Comparison of ENCODE assay signal across 19 cellular contexts in the genomic region with DNA sequence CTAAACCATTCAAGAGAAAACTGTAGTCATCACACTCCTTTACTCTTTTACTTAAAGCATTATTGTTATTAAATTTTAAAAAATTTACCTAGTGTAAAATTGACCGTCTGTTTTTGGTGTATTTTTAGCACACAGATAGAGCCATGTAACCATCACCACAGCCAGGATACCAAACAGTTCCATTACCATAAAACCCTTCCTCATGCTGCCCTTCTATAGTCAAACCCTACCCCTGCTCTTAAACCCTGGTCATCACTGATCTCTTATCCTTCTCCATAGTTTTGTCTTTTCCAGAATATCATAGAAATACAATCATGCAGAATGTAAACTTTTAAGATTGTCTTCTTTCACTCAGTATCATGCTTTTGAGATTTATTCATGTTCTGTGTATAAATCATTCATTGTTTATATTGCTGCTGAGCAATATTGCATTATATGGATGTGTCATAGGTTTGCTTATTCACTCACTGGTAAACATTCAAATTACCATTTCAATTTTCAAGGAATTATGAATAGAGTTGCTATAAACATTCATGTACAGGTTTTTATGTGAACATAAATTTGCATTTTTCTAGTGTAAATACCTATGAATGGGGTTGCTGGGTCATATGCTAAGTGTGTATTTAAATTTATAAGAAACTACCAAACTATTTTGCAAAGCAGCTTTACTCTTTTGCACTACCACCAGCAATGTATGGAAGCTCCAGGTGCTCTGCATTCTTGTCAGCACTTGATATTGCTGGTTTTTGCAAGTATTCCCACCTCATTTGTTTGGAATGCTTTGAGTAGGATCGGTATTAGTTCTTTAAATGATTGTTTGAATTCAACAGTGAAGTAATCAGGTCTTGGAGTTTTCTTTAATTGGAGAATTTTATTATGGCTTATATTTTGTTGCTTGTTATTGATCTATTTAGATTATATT.
"Had no signal": no experiment of that assay in that cellular context is flagged by ENCODE, and none has a peak within 500 bp of the region (broad histone marks: within the 10 kb centered on the region; RNA-seq: fewer than 3 reads in every experiment).

No MANE protein-coding gene starts in this region.

- H3K36me3 ChIP-seq: brain microvascular endothelial cell, esophagus squamous epithelium, left lung, ovary, tibial nerve, vagina had no signal

- ATAC-seq: left lung; naive thymus-derived CD8-positive, alpha-beta T cell; psoas muscle; right cardiac atrium; stimulated activated naive CD8-positive, alpha-beta T cell treated with anti-CD3 and anti-CD28 coated beads, Interleukin-15, Interleukin-2, amounts not matched to agents 100 U/mL and 50 U/mL, for 24 hours had no signal

- DNase-seq: activated CD4-positive, alpha-beta T cell treated with anti-CD3 and anti-CD28 coated beads, Interleukin-2, amount 50 U/mL, for 4 hours; activated naive CD8-positive, alpha-beta T cell treated with anti-CD3 and anti-CD28 coated beads, Interleukin-2, amount 10 ng/mL, durations not matched to agents 7 days and 5 days; aorta; brain microvascular endothelial cell; effector CD8-positive, alpha-beta T cell; esophagus squamous epithelium; foreskin melanocyte; glutamatergic neuron; hippocampal formation; kidney; left lung; naive thymus-derived CD8-positive, alpha-beta T cell; ovary; psoas muscle; right cardiac atrium; stimulated activated CD4-positive, alpha-beta T cell treated with anti-CD3 and anti-CD28 coated beads, Interleukin-2, amount 100 ng/mL, for 24 hours; stimulated activated naive CD8-positive, alpha-beta T cell treated with anti-CD3 and anti-CD28 coated beads, Interleukin-15, Interleukin-2, amounts not matched to agents 100 U/mL and 50 U/mL, for 24 hours had no signal

- H3K27me3 ChIP-seq: brain microvascular endothelial cell, esophagus squamous epithelium, left lung, ovary, tibial nerve, vagina had no signal

- H3K4me3 ChIP-seq: esophagus squamous epithelium, left lung, ovary, psoas muscle, tibial nerve, vagina had no signal

- H3K9me3 ChIP-seq: esophagus squamous epithelium, left lung, ovary, psoas muscle, tibial nerve, vagina had no signal

- H3K27ac ChIP-seq: brain microvascular endothelial cell, esophagus squamous epithelium, left lung, ovary, psoas muscle, tibial nerve, vagina had no signal

- H3K4me1 ChIP-seq: esophagus squamous epithelium, left lung, psoas muscle, vagina had no signal
